Comparison of ENCODE assay signal across 1 cellular context in genomic region chr13:41456768-41457588, GRCh38.
TF ChIP-seq lines count a peak whose summit lies in the region.

Gene RGCC (plus strand): TSS chr13:41457550. CDS start chr13:41457708, 158 bp downstream.

TF ChIP-seq in H1, 55 proteins besides CTCF, POLR2A, EP300 and RAD21 (continued from another document):
- no peak for TF ChIP-seq CREB1 (IDR thresholded peaks at IDR 0.05)
- peak in 1 of 2 experiments; percentile 7; a peak in 1 of 4 replicates for TF ChIP-seq HDAC2 (IDR thresholded peaks at IDR 0.05; ENCODE audit: borderline replicate concordance in 1 of 2, low read depth in 2 of 2, low read length in 2 of 2)
- peak; percentile 5; the same call in 1 of the 2 replicates for TF ChIP-seq SUZ12 (IDR thresholded peaks at IDR 0.05; ENCODE audit: low read length)
- TF ChIP-seq POLR2AphosphoS5 (IDR thresholded peaks at IDR 0.05; ENCODE audit: low read depth, low read length) = no peak
- no peak for TF ChIP-seq RFX5 (IDR thresholded peaks at IDR 0.05; ENCODE audit: borderline replicate concordance, low read depth, low read length)
